In the genomic region with DNA sequence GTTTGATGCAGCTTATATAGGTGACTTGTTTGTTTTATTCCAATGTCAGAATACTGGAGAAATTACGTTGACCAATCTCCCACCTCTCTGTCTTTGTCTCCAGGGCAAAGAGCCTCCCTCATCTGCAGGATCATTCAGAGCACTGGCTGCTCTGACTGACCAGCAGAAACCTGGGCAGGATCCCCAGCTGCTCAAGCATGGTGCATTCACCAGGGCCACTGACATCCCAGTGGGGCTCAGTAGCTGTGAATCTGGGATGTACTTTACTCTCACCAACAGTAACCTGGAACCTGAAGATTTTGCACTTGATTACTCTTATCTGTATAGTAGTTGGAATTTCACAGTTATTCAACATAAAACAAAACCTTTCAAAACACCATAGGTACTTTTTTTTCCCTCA, we compare ENCODE assay signal across 24 cellular contexts.
DNase-seq lines count a peak whose midpoint lies in the region; ATAC-seq, FAIRE-seq and TF ChIP-seq lines count a peak whose summit lies in the region.
"Had no signal": no experiment of that assay in that cellular context is flagged by ENCODE, and none has a peak within 500 bp of the region (broad histone marks: within the 10 kb centered on the region; RNA-seq: fewer than 3 reads in every experiment).

No MANE protein-coding gene starts in this region.

- ATAC-seq in activated CD8-positive, alpha-beta memory T cell treated with anti-CD3 and anti-CD28 coated beads, Interleukin-2, amount 10 ng/mL, durations not matched to agents 7 days and 5 days: no peak
- ATAC-seq in HG03039 (IDR thresholded peaks at IDR 0.05; ENCODE audit: unreplicated experiment) (no peak), pancreas (no peak)
- ATAC-seq: A549; CD8-positive, alpha-beta T cell; GM12878 had no signal

- H3K27ac Mint-ChIP-seq in activated CD8-positive, alpha-beta memory T cell treated with anti-CD3 and anti-CD28 coated beads, Interleukin-2, amount 10 ng/mL, durations not matched to agents 7 days and 5 days: no peak overlapping the region
- H3K27ac Mint-ChIP-seq in endodermal cell (peak overlapping the region; percentile 86), Caco-2 (ENCODE audit: unreplicated experiment) (no peak overlapping the region)
- H3K27ac Mint-ChIP-seq: B cell; CD4-positive, alpha-beta T cell; CD8-positive, alpha-beta T cell had no signal

- H3K4me1 ChIP-seq in PC-9 (replicated peaks; ENCODE audit: insufficient read depth): peaks cover 16% of the 10 kb centered on the region
- H3K4me1 ChIP-seq in endodermal cell (ENCODE audit: control insufficient read depth, insufficient read depth, low read length): peaks cover 13% of the 10 kb centered on the region
- H3K4me1 ChIP-seq in Caco-2: no peaks in the 10 kb centered on the region
- H3K4me1 ChIP-seq in pancreas: no peaks in the 10 kb centered on the region
- H3K4me1 ChIP-seq: A549 had no signal

- no peak for FAIRE-seq in pancreas (lab: Jason Lieb, UNC)
- FAIRE-seq: A549, G401.6, GM12878, GM12892, GM18507 had no signal

- no peaks in the 10 kb centered on the region for H3F3A ChIP-seq in PC-9 (ENCODE audit: insufficient read depth, low read depth)

- no peaks in the 10 kb centered on the region for H3K36me3 Mint-ChIP-seq in activated CD8-positive, alpha-beta memory T cell treated with anti-CD3 and anti-CD28 coated beads, Interleukin-2, amount 10 ng/mL, durations not matched to agents 7 days and 5 days
- H3K36me3 Mint-ChIP-seq in endodermal cell (ENCODE audit: low read depth) (no peaks in the 10 kb centered on the region), Caco-2 (ENCODE audit: insufficient read depth, unreplicated experiment) (no peaks in the 10 kb centered on the region)
- H3K36me3 Mint-ChIP-seq: CD8-positive, alpha-beta T cell had no signal

- CTCF ChIA-PET in activated CD8-positive, alpha-beta memory T cell treated with anti-CD3 and anti-CD28 coated beads, Interleukin-2, amount 10 ng/mL, durations not matched to agents 7 days and 5 days (lab: Charles Lee): no interaction called here
- CTCF ChIA-PET in PC-9 (lab: Charles Lee) (no interaction called here), Caco-2 (lab: Charles Lee) (no interaction called here)

- peak; percentile 31 for DNase-seq in activated CD8-positive, alpha-beta memory T cell treated with anti-CD3 and anti-CD28 coated beads, Interleukin-2, amount 10 ng/mL, durations not matched to agents 7 days and 5 days
- DNase-seq in activated CD8-positive, alpha-beta memory T cell treated with anti-CD3 and anti-CD28 coated beads for 24 hours: no peak
- peak in 1 of 2 experiments; percentile 28 for DNase-seq in PC-9
- DNase-seq in endodermal cell: peak; percentile 78
- DNase-seq in Caco-2: no peak
- no peak for DNase-seq in pancreas
- DNase-seq: AML-193; CD4-positive, alpha-beta T cell; CD8-positive, alpha-beta T cell; DMS 273 treated with DMSO at 0.1 percent for 48 hours; DMS153; DMS53; DMS79; DND-41; EL had no signal

- no peaks in the 10 kb centered on the region for H3K79me2 ChIP-seq in PC-9 (ENCODE audit: low read depth)

- H3K27me3 ChIP-seq in PC-9 (ENCODE audit: insufficient read depth, low read depth) (no peaks in the 10 kb centered on the region), endodermal cell (ENCODE audit: control insufficient read depth, insufficient read depth, low read length, poor library complexity, severe bottlenecking) (no peaks in the 10 kb centered on the region), Caco-2 (replicated peaks; ENCODE audit: control insufficient read depth, insufficient read depth, low read length) (no peaks in the 10 kb centered on the region), pancreas (no peaks in the 10 kb centered on the region)

- no peak for TF ChIP-seq CTCF in PC-9 (conservative IDR thresholded peaks at IDR 0.05)
- no peak for TF ChIP-seq CTCF in endodermal cell (conservative IDR thresholded peaks at IDR 0.05)
- TF ChIP-seq CTCF in Caco-2 (IDR thresholded peaks at IDR 0.05; ENCODE audit: insufficient read depth in 1 of 2, low read depth in 1 of 2, low read length in 1 of 2, severe bottlenecking in 1 of 2, unreplicated experiment in 1 of 2): no peak
- no peak for TF ChIP-seq CTCF in pancreas (IDR thresholded peaks at IDR 0.05)

- H3K9me2 ChIP-seq in PC-9 (ENCODE audit: insufficient read depth): no peaks in the 10 kb centered on the region

- H3K4me3 Mint-ChIP-seq in activated CD8-positive, alpha-beta memory T cell treated with anti-CD3 and anti-CD28 coated beads, Interleukin-2, amount 10 ng/mL, durations not matched to agents 7 days and 5 days: no peak overlapping the region
- H3K4me3 Mint-ChIP-seq in endodermal cell: peak overlapping the region; percentile 10
- no peak overlapping the region for H3K4me3 Mint-ChIP-seq in Caco-2 (ENCODE audit: unreplicated experiment)
- H3K4me3 Mint-ChIP-seq: B cell; CD4-positive, alpha-beta T cell; CD8-positive, alpha-beta T cell had no signal

- no peaks in the 10 kb centered on the region for H3K36me3 ChIP-seq in PC-9 (ENCODE audit: low read depth)
- H3K36me3 ChIP-seq in endodermal cell (ENCODE audit: control insufficient read depth, insufficient read depth, low read length): no peaks in the 10 kb centered on the region
- H3K36me3 ChIP-seq in Caco-2 (ENCODE audit: control insufficient read depth, insufficient read depth, low read length): no peaks in the 10 kb centered on the region
- no peaks in the 10 kb centered on the region for H3K36me3 ChIP-seq in pancreas
- H3K36me3 ChIP-seq: BLaER1 treated with 17β-estradiol and CSF1 and Interleukin-3, amounts not matched to agents 10 nM and 100 nM had no signal

- H3K4me2 ChIP-seq in PC-9: peak overlapping the region; percentile 78
- H3K4me2 ChIP-seq: A549; BLaER1 treated with 17β-estradiol and CSF1 and Interleukin-3, amounts not matched to agents 10 nM and 100 nM had no signal

- peak overlapping the region; percentile 56; the same call in 1 of the 2 replicates for H2AFZ ChIP-seq in PC-9

- BruUV-seq in PC-9 (replicated peaks; lab: Mats Ljungman, UMichigan): no TSS peak
- BruUV-seq in Caco-2 (replicated peaks; lab: Mats Ljungman, UMichigan): no TSS peak

- H3K4me3 ChIP-seq in PC-9 (no peak overlapping the region), endodermal cell (ENCODE audit: low read length) (peak overlapping the region; percentile 21), Caco-2 (ENCODE audit: low read depth, low read length) (no peak overlapping the region), pancreas (no peak overlapping the region)
- H3K4me3 ChIP-seq: A549; BLaER1 treated with 17β-estradiol and CSF1 and Interleukin-3, amounts not matched to agents 10 nM and 100 nM; GM12878 had no signal

- H3K4me1 Mint-ChIP-seq in activated CD8-positive, alpha-beta memory T cell treated with anti-CD3 and anti-CD28 coated beads, Interleukin-2, amount 10 ng/mL, durations not matched to agents 7 days and 5 days: no peaks in the 10 kb centered on the region
- H3K4me1 Mint-ChIP-seq in endodermal cell (peaks cover 36% of the 10 kb centered on the region), Caco-2 (ENCODE audit: low read depth, unreplicated experiment) (no peaks in the 10 kb centered on the region)

- 68 to 100% methylated on average over 1 of the region's 1 CpG for WGBS in endodermal cell (ENCODE audit: insufficient coverage in 1 of 2, insufficient read length in 1 of 2), 2 experiments
- 19 to 44% methylated on average over 1 of the region's 1 CpG for WGBS in pancreas, 2 donors

- H3K9ac ChIP-seq in endodermal cell (ENCODE audit: extremely low read depth, low read length, poor library complexity, severe bottlenecking): no peak overlapping the region
- H3K9ac ChIP-seq: BLaER1 treated with 17β-estradiol and CSF1 and Interleukin-3, amounts not matched to agents 10 nM and 100 nM had no signal

- H3K27ac ChIP-seq in PC-9: no peak overlapping the region
- H3K27ac ChIP-seq in endodermal cell (ENCODE audit: low read depth, low read length): no peak overlapping the region
- H3K27ac ChIP-seq in pancreas: no peak overlapping the region
- H3K27ac ChIP-seq: 22Rv1; A549; BLaER1 treated with 17β-estradiol and CSF1 and Interleukin-3, amounts not matched to agents 10 nM and 100 nM had no signal

- no peaks in the 10 kb centered on the region for H3K9me3 ChIP-seq in PC-9 (ENCODE audit: insufficient read depth, low read depth)
- no peaks in the 10 kb centered on the region for H3K9me3 ChIP-seq in endodermal cell (ENCODE audit: control insufficient read depth, low read length)
- no peaks in the 10 kb centered on the region for H3K9me3 ChIP-seq in Caco-2
- H3K9me3 ChIP-seq in pancreas: no peaks in the 10 kb centered on the region
- H3K9me3 ChIP-seq: A549; BLaER1 treated with 17β-estradiol and CSF1 and Interleukin-3, amounts not matched to agents 10 nM and 100 nM had no signal

- H3K9me3 Mint-ChIP-seq in activated CD8-positive, alpha-beta memory T cell treated with anti-CD3 and anti-CD28 coated beads, Interleukin-2, amount 10 ng/mL, durations not matched to agents 7 days and 5 days (ENCODE audit: low read depth): no peaks in the 10 kb centered on the region
- no peaks in the 10 kb centered on the region for H3K9me3 Mint-ChIP-seq in endodermal cell
- H3K9me3 Mint-ChIP-seq in Caco-2 (ENCODE audit: unreplicated experiment): no peaks in the 10 kb centered on the region
- H3K9me3 Mint-ChIP-seq: CD4-positive, alpha-beta T cell; CD8-positive, alpha-beta T cell had no signal

- H4K20me1 ChIP-seq in PC-9 (ENCODE audit: insufficient read depth): no peaks in the 10 kb centered on the region
- H4K20me1 ChIP-seq: BLaER1 treated with 17β-estradiol and CSF1 and Interleukin-3, amounts not matched to agents 10 nM and 100 nM had no signal

- POLR2A ChIA-PET in PC-9 (lab: Charles Lee; ENCODE audit: unreplicated experiment) (interaction anchor here (0.6 to 0.9 kb wide), 2 partner anchors 9 to 297 kb away, joined by 3 to 5 read pairs; partner anchors contain the start of gene COX5B), Caco-2 (lab: Charles Lee) (no interaction called here)

- intact Hi-C loops in PC-9 (cut with micrococcal nuclease; ENCODE audit: unreplicated experiment): no loop called here
- intact Hi-C loops in Caco-2 (cut with micrococcal nuclease; ENCODE audit: unreplicated experiment): no loop called here
- intact Hi-C loops in pancreas (cut with DNase I): no loop called here

- peaks cover 40% of the 10 kb centered on the region for H3K27me3 Mint-ChIP-seq in activated CD8-positive, alpha-beta memory T cell treated with anti-CD3 and anti-CD28 coated beads, Interleukin-2, amount 10 ng/mL, durations not matched to agents 7 days and 5 days
- H3K27me3 Mint-ChIP-seq in endodermal cell (ENCODE audit: insufficient read depth) (no peaks in the 10 kb centered on the region), Caco-2 (ENCODE audit: insufficient read depth, unreplicated experiment) (peaks cover 7% of the 10 kb centered on the region)

Comparison
In these comparisons a context has a peak if more than half of its experiments do, and no peak if none do; other contexts are left out.
1. DNase-seq: peak in activated CD8-positive, alpha-beta memory T cell treated with anti-CD3 and anti-CD28 coated beads, Interleukin-2, amount 10 ng/mL, durations not matched to agents 7 days and 5 days (single experiment) and endodermal cell (single experiment); none in activated CD8-positive, alpha-beta memory T cell treated with anti-CD3 and anti-CD28 coated beads for 24 hours (single experiment), Caco-2 (0 of 2) and pancreas (0 of 6).